Comparison of ENCODE assay signal across 1 cellular context in genomic region chr11:65112226-65112550, GRCh38.
TF ChIP-seq lines count a peak whose summit lies in the region.

No MANE protein-coding gene starts in this region.

TF ChIP-seq in HepG2, 621 proteins besides CTCF, POLR2A, EP300 and RAD21:
- no peak for TF ChIP-seq ZNF83 (CRISPR knock-in tag; IDR thresholded peaks at IDR 0.05; ENCODE audit: borderline replicate concordance)
- peak; percentile 69 for TF ChIP-seq ZNF18 (CRISPR knock-in tag; IDR thresholded peaks at IDR 0.05; ENCODE audit: insufficient replicate concordance)
- TF ChIP-seq ZBTB7A (CRISPR knock-in tag; IDR thresholded peaks at IDR 0.05): 0 out of 2 replicates have a peak, but pooled peaks have one; percentile 35
- 0 out of 2 replicates have a peak, but pooled peaks have one; percentile 2 for TF ChIP-seq AKAP8 (CRISPR knock-in tag; IDR thresholded peaks at IDR 0.05)
- TF ChIP-seq ZFP82 (CRISPR knock-in tag; IDR thresholded peaks at IDR 0.05; ENCODE audit: borderline replicate concordance): peak; percentile 79; the same call in 1 of the 2 replicates
- TF ChIP-seq KDM1A (CRISPR knock-in tag; IDR thresholded peaks at IDR 0.05): no peak
- peak; percentile 15; the same call in 1 of the 2 replicates for TF ChIP-seq ZNF770 (CRISPR knock-in tag; IDR thresholded peaks at IDR 0.05)
- TF ChIP-seq TMF1 (CRISPR knock-in tag; IDR thresholded peaks at IDR 0.05; ENCODE audit: low read depth): no peak
- TF ChIP-seq ZNF816 (CRISPR knock-in tag; IDR thresholded peaks at IDR 0.05; ENCODE audit: borderline replicate concordance): 0 out of 2 replicates have a peak, but pooled peaks have one; percentile 13
- TF ChIP-seq ZSCAN30 (CRISPR knock-in tag; IDR thresholded peaks at IDR 0.05): peak; percentile 46; the same call in 1 of the 2 replicates
- peak; percentile 47; the same call in 1 of the 2 replicates for TF ChIP-seq NAIF1 (CRISPR knock-in tag; IDR thresholded peaks at IDR 0.05; ENCODE audit: borderline replicate concordance)
- TF ChIP-seq ZFY (CRISPR knock-in tag; IDR thresholded peaks at IDR 0.05): peak; percentile 28; the same call in 1 of the 2 replicates
- peak; percentile 64; the same call in 1 of the 2 replicates for TF ChIP-seq ZNF20 (CRISPR knock-in tag; IDR thresholded peaks at IDR 0.05)
- 0 out of 2 replicates have a peak, but pooled peaks have one; percentile 19 for TF ChIP-seq ZNF275 (CRISPR knock-in tag; IDR thresholded peaks at IDR 0.05; ENCODE audit: borderline replicate concordance)
- TF ChIP-seq NONO (IDR thresholded peaks at IDR 0.05): no peak
- TF ChIP-seq NONO (CRISPR knock-in tag; conservative IDR thresholded peaks at IDR 0.05): peak; percentile 2; the same call in 1 of the 2 replicates
- TF ChIP-seq HIVEP1 (CRISPR knock-in tag; IDR thresholded peaks at IDR 0.05): no peak
- TF ChIP-seq ZNF224 (CRISPR knock-in tag; IDR thresholded peaks at IDR 0.05): 0 out of 2 replicates have a peak, but pooled peaks have one; percentile 6
- 0 out of 2 replicates have a peak, but pooled peaks have one; percentile 5 for TF ChIP-seq CAMTA2 (CRISPR knock-in tag; IDR thresholded peaks at IDR 0.05; ENCODE audit: borderline replicate concordance)
- 0 out of 2 replicates have a peak, but pooled peaks have one; percentile 16 for TF ChIP-seq IRF9 (CRISPR knock-in tag; IDR thresholded peaks at IDR 0.05; ENCODE audit: borderline replicate concordance)
- TF ChIP-seq ZNF576 (CRISPR knock-in tag; IDR thresholded peaks at IDR 0.05): no peak
- TF ChIP-seq IKZF1 (IDR thresholded peaks at IDR 0.05): no peak
- no peak for TF ChIP-seq ZNF513 (CRISPR knock-in tag; conservative IDR thresholded peaks at IDR 0.05)
- no peak for TF ChIP-seq TIGD3 (CRISPR knock-in tag; IDR thresholded peaks at IDR 0.05; ENCODE audit: borderline replicate concordance)
- 0 out of 2 replicates have a peak, but pooled peaks have one; percentile 4 for TF ChIP-seq ZNF788 (CRISPR knock-in tag; IDR thresholded peaks at IDR 0.05; ENCODE audit: borderline replicate concordance)
- TF ChIP-seq MTF1 (CRISPR knock-in tag; IDR thresholded peaks at IDR 0.05): no peak
- no peak for TF ChIP-seq KLF15 (CRISPR knock-in tag; IDR thresholded peaks at IDR 0.05; ENCODE audit: borderline replicate concordance)
- no peak for TF ChIP-seq ZNF281 (CRISPR knock-in tag; IDR thresholded peaks at IDR 0.05; ENCODE audit: borderline replicate concordance)
